ENCODE assay signal across 13 cellular contexts in the genomic region with DNA sequence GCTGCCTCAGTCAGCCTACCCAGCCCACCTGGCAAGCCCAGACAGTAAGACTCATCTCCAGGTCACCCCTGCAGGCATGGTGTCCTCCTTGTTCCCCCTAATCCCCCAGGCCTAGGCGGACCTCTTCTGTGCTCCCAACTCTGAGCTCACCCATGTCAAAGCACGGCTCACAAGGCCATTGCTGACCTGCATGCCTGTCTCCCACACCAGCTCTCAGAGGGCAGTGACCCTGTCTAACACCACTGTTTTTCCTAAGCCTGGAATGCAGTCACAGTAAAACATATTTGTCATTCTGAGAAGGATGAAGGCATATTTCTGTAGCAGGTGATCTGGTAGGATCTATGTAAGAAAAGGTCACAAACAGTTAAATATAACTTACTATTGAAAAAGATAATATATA.
DNase-seq lines count a peak whose midpoint lies in the region; ATAC-seq, FAIRE-seq and TF ChIP-seq lines count a peak whose summit lies in the region.
"Had no signal": no experiment of that assay in that cellular context is flagged by ENCODE, and none has a peak within 500 bp of the region (broad histone marks: within the 10 kb centered on the region; RNA-seq: fewer than 3 reads in every experiment).

No MANE protein-coding gene starts in this region.

- no peaks in the 10 kb centered on the region for H3K9me3 Mint-ChIP-seq in CD4-positive, alpha-beta T cell

- no peak for TF ChIP-seq POLR2A in prostate gland (IDR thresholded peaks at IDR 0.05)

- WGBS in prostate gland, result 68% methylated on average over 2 of the region's 2 CpGs

- H3K36me3 Mint-ChIP-seq in CD4-positive, alpha-beta T cell (ENCODE audit: low read depth), result no peaks in the 10 kb centered on the region

- H3K27me3 ChIP-seq in adipocyte (replicated peaks; ENCODE audit: control insufficient read depth, insufficient read depth, low read length) (no peaks in the 10 kb centered on the region), prostate gland (replicated peaks; ENCODE audit: insufficient read depth) (no peaks in the 10 kb centered on the region)
- no peaks in the 10 kb centered on the region for H3K27me3 ChIP-seq in CD4-positive, alpha-beta T cell (ENCODE audit: control insufficient read depth, insufficient read depth, low read length)
- H3K27me3 ChIP-seq: SJSA1, tibial nerve had no signal

- H3K9ac ChIP-seq in adipocyte (ENCODE audit: low read length), result peak overlapping the region; percentile 63
- H3K9ac ChIP-seq in kidney (ENCODE audit: low read length in 2 of 2), result no peak overlapping the region

- H3K9me3 ChIP-seq in adipocyte (ENCODE audit: control insufficient read depth, low read length) (no peaks in the 10 kb centered on the region), kidney (ENCODE audit: control insufficient read depth in 1 of 2, low read length in 2 of 2) (no peaks in the 10 kb centered on the region), prostate gland (no peaks in the 10 kb centered on the region)
- H3K9me3 ChIP-seq in CD4-positive, alpha-beta T cell (ENCODE audit: control insufficient read depth, low read length), result no peaks in the 10 kb centered on the region
- H3K9me3 ChIP-seq: SJSA1, tibial nerve had no signal

- intact Hi-C loops in kidney (cut with DNase I) (no loop called here), prostate gland (cut with DNase I) (no loop called here)
- intact Hi-C loops in CD4-positive, alpha-beta T cell (cut with DNase I, micrococcal nuclease), result no loop called here

- H3K27me3 Mint-ChIP-seq in CD4-positive, alpha-beta T cell, result no peaks in the 10 kb centered on the region

- POLR2A ChIA-PET in CD4-positive, alpha-beta T cell (lab: Charles Lee), result no interaction called here

- no peak overlapping the region for H3K4me3 Mint-ChIP-seq in CD4-positive, alpha-beta T cell

- no peak for TF ChIP-seq CTCF in kidney (IDR thresholded peaks at IDR 0.05; ENCODE audit: borderline replicate concordance, extremely low read depth, insufficient read depth)
- no peak for TF ChIP-seq CTCF in prostate gland (IDR thresholded peaks at IDR 0.05)
- TF ChIP-seq CTCF in CD4-positive, alpha-beta T cell (IDR thresholded peaks at IDR 0.05), result no peak

- H3K27ac Mint-ChIP-seq in CD4-positive, alpha-beta T cell, result no peak overlapping the region

- H3K27ac ChIP-seq in kidney (ENCODE audit: low read depth in 2 of 2, low read length in 2 of 2) (peak overlapping the region; percentile 40 to 78), prostate gland (peak overlapping the region; percentile 46 to 75)
- H3K27ac ChIP-seq in CD4-positive, alpha-beta T cell (ENCODE audit: low read depth, low read length), result no peak overlapping the region
- H3K27ac ChIP-seq: SJSA1, WERI-Rb-1 had no signal

- H3K4me3 ChIP-seq in adipocyte (ENCODE audit: low read length), result no peak overlapping the region
- H3K4me3 ChIP-seq in kidney (ENCODE audit: low read length in 2 of 2), result peak overlapping the region in 1 of 2 donors; percentile 4
- no peak overlapping the region for H3K4me3 ChIP-seq in prostate gland
- H3K4me3 ChIP-seq: SJSA1 had no signal

- H3K36me3 ChIP-seq in adipocyte (ENCODE audit: control insufficient read depth, insufficient read depth, low read length, severe bottlenecking), result peaks cover 29% of the 10 kb centered on the region
- peaks cover 0 to 10% of the 10 kb centered on the region in 2 donors for H3K36me3 ChIP-seq in kidney (ENCODE audit: control insufficient read depth in 1 of 2, insufficient read depth in 2 of 2, low read length in 2 of 2)
- no peaks in the 10 kb centered on the region for H3K36me3 ChIP-seq in prostate gland
- H3K36me3 ChIP-seq: SJSA1, tibial nerve, WERI-Rb-1 had no signal

- no peaks in the 10 kb centered on the region for H3K4me1 Mint-ChIP-seq in CD4-positive, alpha-beta T cell (ENCODE audit: low read depth)

- DNase-seq in A172 (ENCODE audit: low spot score), result peak; percentile 28
- DNase-seq in adipocyte (ENCODE audit: low read depth), result no peak
- DNase-seq in kidney, result no peak
- no peak for DNase-seq in prostate gland (ENCODE audit: low spot score)
- no peak for DNase-seq in CD4-positive, alpha-beta T cell
- DNase-seq in iPS-NIHi7 (ENCODE audit: extremely low spot score), result no peak
- no peak for DNase-seq in AG20443 (ENCODE audit: low spot score)
- no peak for DNase-seq in AML-193 (lab: John Stamatoyannopoulos, UW)
- DNase-seq: hypothalamus; NK-92 treated with Interleukin-12 subunit alpha and Interleukin-12 subunit beta, amount 100 ng/mL, for 24 hours; WERI-Rb-1 had no signal

- CTCF ChIA-PET in CD4-positive, alpha-beta T cell (lab: Charles Lee), result no interaction called here

- FAIRE-seq in kidney (lab: Jason Lieb, UNC), result no peak

- no peak for ATAC-seq in CD4-positive, alpha-beta T cell (ENCODE audit: poor library complexity)

- H3K4me1 ChIP-seq in adipocyte (ENCODE audit: control insufficient read depth, insufficient read depth, low read length) (peaks cover 56% of the 10 kb centered on the region), kidney (ENCODE audit: control insufficient read depth in 1 of 2, insufficient read depth in 1 of 2, low read depth in 1 of 2, low read length in 2 of 2) (peaks cover 20 to 45% of the 10 kb centered on the region in 2 donors), prostate gland (replicated peaks) (no peaks in the 10 kb centered on the region)
